8 cellular contexts compared by ENCODE assay signal in the genomic region with DNA sequence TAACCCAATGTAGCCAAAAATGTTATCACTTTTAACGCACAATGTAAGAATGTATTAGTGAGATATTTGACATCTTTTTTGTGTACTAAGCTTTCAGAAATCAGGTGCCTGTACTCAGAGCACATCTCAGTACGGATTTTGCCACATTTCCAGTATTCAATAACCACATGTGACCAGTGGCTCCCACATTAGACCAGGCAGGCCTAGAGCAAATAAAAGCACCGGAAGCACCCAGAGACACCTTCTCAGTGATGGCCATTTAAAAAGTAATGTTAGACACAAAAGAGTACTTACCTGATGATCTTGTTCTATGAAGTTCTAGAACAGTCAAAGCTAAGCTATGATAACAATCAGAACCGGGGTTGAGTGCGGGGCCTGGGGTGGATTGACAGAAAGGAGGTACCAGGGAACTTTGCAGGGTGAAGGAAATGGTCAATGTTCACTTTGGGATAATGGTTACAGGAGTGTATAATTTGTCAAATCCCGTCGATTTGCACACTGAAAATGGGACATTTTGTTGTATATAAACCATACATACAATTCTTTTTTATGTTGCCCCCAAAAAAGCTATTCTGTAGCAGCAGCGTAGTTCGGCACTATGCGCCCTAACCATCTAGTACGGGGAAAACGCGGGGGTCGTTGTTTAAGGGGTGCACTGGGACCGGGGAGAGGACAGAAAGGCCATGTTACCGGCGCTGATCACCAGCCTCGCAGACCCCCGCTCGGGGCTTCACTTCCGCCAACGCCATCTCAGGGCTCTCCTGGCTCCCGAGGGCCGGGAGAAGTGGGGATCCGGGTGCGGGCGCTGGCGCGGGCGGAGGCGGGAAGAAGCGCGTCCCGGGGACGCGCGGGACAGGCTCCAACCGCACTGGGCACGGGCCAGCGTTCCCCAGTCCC. TPM values are rescaled to one million over a fixed set of nuclear protein-coding genes. Genes with fewer than 3 reads are reported as not detected.
DNase-seq lines count a peak whose midpoint lies in the region; ATAC-seq and TF ChIP-seq lines count a peak whose summit lies in the region.

No MANE protein-coding gene starts in this region.

- H2AFZ ChIP-seq in IMR-90 (replicated peaks; ENCODE audit: low read length, poor library complexity) = peak overlapping the region; percentile 98
- H2AFZ ChIP-seq in mammary epithelial cell (ENCODE audit: low read depth, low read length) = peak overlapping the region; percentile 99

- H3K79me2 ChIP-seq in mammary epithelial cell (ENCODE audit: insufficient read depth, low read length) = no peaks in the 10 kb centered on the region

- intact Hi-C loops in CD4-positive, alpha-beta T cell (cut with DNase I, micrococcal nuclease) = loop anchor here in 1 of 2 experiments (10.0 kb wide), 2 partner anchors 857 to 1037 kb away; a partner anchor contains a TSS
- intact Hi-C loops in IMR-90 (cut with micrococcal nuclease) (no loop called here), mammary epithelial cell (cut with micrococcal nuclease) (no loop called here), lower leg skin (cut with DNase I; ENCODE audit: low total_unique reads) (loop anchor here (10.0 kb wide), 1 partner anchor 857 kb away; a partner anchor contains a TSS)

- H3K4me2 ChIP-seq in IMR-90 (ENCODE audit: low read depth, low read length) = peak overlapping the region; percentile 91
- peak overlapping the region; percentile 98 for H3K4me2 ChIP-seq in mammary epithelial cell (ENCODE audit: insufficient read depth, low read depth, low read length)

- peak overlapping the region; percentile 43; the same call in 1 of the 2 replicates for H3K14ac ChIP-seq in IMR-90 (replicated peaks; ENCODE audit: low read depth, low read length)

- H3K4me3 Mint-ChIP-seq in CD4-positive, alpha-beta T cell = peak overlapping the region; percentile 92

- H3K9ac ChIP-seq in IMR-90 (ENCODE audit: low read depth, low read length) = peak overlapping the region; percentile 63
- peak overlapping the region; percentile 65 for H3K9ac ChIP-seq in mammary epithelial cell (ENCODE audit: insufficient read depth, low read length)

- no peak overlapping the region for H3K18ac ChIP-seq in IMR-90 (ENCODE audit: low read depth, low read length)

- peak; percentile 6 for ATAC-seq in CD4-positive, alpha-beta T cell (ENCODE audit: poor library complexity)
- ATAC-seq in GM19324 (IDR thresholded peaks at IDR 0.05; ENCODE audit: low FRiP score, unreplicated experiment) (peak; percentile 18), IMR-90 (ENCODE audit: low read depth) (no peak; the same call in 1 of the 2 replicates), thoracic aorta (ENCODE audit: insufficient number of reproducible peaks, low FRiP score, low read depth) (no peak)

- H4K20me1 ChIP-seq in IMR-90 (ENCODE audit: insufficient read depth, low read length) (no peaks in the 10 kb centered on the region), mammary epithelial cell (ENCODE audit: insufficient read depth, low read length) (no peaks in the 10 kb centered on the region)

- no peak for TF ChIP-seq CTCF in CD4-positive, alpha-beta T cell (IDR thresholded peaks at IDR 0.05)
- TF ChIP-seq CTCF in IMR-90 (conservative IDR thresholded peaks at IDR 0.05; ENCODE audit: low read depth, low read length) (no peak), mammary epithelial cell (conservative IDR thresholded peaks at IDR 0.05 in 1 of 2, IDR thresholded peaks at IDR 0.05 in 1 of 2; ENCODE audit: extremely low read depth in 1 of 2, insufficient read depth in 1 of 2, low read depth in 1 of 2, low read length in 2 of 2) (no peak), lower leg skin (IDR thresholded peaks at IDR 0.05) (no peak), thoracic aorta (IDR thresholded peaks at IDR 0.05) (no peak)

- H3K56ac ChIP-seq in IMR-90 (ENCODE audit: extremely low read depth, insufficient read depth, low read length) = peak overlapping the region; percentile 24; the same call in 1 of the 2 replicates

- no peak overlapping the region for H2BK5ac ChIP-seq in IMR-90 (ENCODE audit: low read depth, low read length, poor library complexity, severe bottlenecking)

- H3K27me3 Mint-ChIP-seq in CD4-positive, alpha-beta T cell = no peaks in the 10 kb centered on the region

- H3K79me1 ChIP-seq in IMR-90 (ENCODE audit: low read depth in 1 of 2, low read length in 2 of 2) = peaks cover 2 to 11% of the 10 kb centered on the region in 2 experiments; a peak in 2 of 4 replicates

- POLR2A ChIA-PET in CD4-positive, alpha-beta T cell (lab: Charles Lee) = interaction anchor here (0.6 kb wide), 1 partner anchor 940 kb away, joined by 3 read pairs; no protein-coding TSS in a partner anchor
- POLR2A ChIA-PET in IMR-90 (lab: Charles Lee; ENCODE audit: unreplicated experiment) = no interaction called here

- DNase-seq in CD4-positive, alpha-beta T cell = no peak
- no peak for DNase-seq in IMR-90
- no peak for DNase-seq in mammary epithelial cell
- no peak for DNase-seq in lower leg skin (ENCODE audit: low spot score in 2 of 2)
- DNase-seq in thoracic aorta (ENCODE audit: low spot score) = no peak
- no peak for DNase-seq in GM03348 (ENCODE audit: low spot score)
- DNase-seq in NCI-H1436 (lab: John Stamatoyannopoulos, UW) = no peak

- no peak overlapping the region for H2BK15ac ChIP-seq in IMR-90 (ENCODE audit: low read depth, low read length)

- TF ChIP-seq RAD21 in IMR-90 (IDR thresholded peaks at IDR 0.05; ENCODE audit: low read length) = no peak

- TF ChIP-seq POLR2A in IMR-90 (IDR thresholded peaks at IDR 0.05; ENCODE audit: low read depth, low read length) (no peak), lower leg skin (IDR thresholded peaks at IDR 0.05) (no peak)

- peaks cover 8% of the 10 kb centered on the region for H3K4me1 Mint-ChIP-seq in CD4-positive, alpha-beta T cell (ENCODE audit: low read depth)

- CTCF ChIA-PET in CD4-positive, alpha-beta T cell (lab: Charles Lee) = interaction anchor here (1.4 kb wide), 1 partner anchor 30 kb away, joined by 3 read pairs; no protein-coding TSS in a partner anchor
- CTCF ChIA-PET in IMR-90 (lab: Yijun Ruan, JAX) = interaction anchor here (0.7 kb wide), 1 partner anchor 38 kb away, joined by 3 read pairs; no protein-coding TSS in a partner anchor
- CTCF ChIA-PET in mammary epithelial cell (lab: Charles Lee; ENCODE audit: low non-redundant PET) = no interaction called here

- no peak overlapping the region; the same call in 1 of the 2 replicates for H4K91ac ChIP-seq in IMR-90 (ENCODE audit: insufficient read depth, low read depth, low read length)

- no peaks in the 10 kb centered on the region for H3K9me3 Mint-ChIP-seq in CD4-positive, alpha-beta T cell

- in situ Hi-C loops in IMR-90 (cut with MboI; ENCODE audit: low sequenced_read_pairs) (no loop called here), mammary epithelial cell (cut with MboI; ENCODE audit: low sequenced_read_pairs in 2 of 2) (no loop called here)

- BruUV-seq in IMR-90 (replicated peaks; lab: Mats Ljungman, UMichigan) (no TSS peak), mammary epithelial cell (replicated peaks; lab: Mats Ljungman, UMichigan) (TSS peak; percentile 12)

- no peak overlapping the region for H3K4ac ChIP-seq in IMR-90 (ENCODE audit: low read depth, low read length)

- no peak overlapping the region for H3K27ac ChIP-seq in CD4-positive, alpha-beta T cell (ENCODE audit: low read depth, low read length)
- H3K27ac ChIP-seq in IMR-90 (ENCODE audit: insufficient read depth, low read length) = peak overlapping the region; percentile 34; the same call in 1 of the 2 replicates
- peak overlapping the region; percentile 28 for H3K27ac ChIP-seq in mammary epithelial cell (ENCODE audit: insufficient read depth, low read depth, low read length)
- H3K27ac ChIP-seq in thoracic aorta = peak overlapping the region; percentile 72 to 80

- no peaks in the 10 kb centered on the region for H3K9me1 ChIP-seq in IMR-90 (ENCODE audit: insufficient read depth, low read length)

- peak overlapping the region; percentile 86 for H3K4me3 ChIP-seq in IMR-90 (ENCODE audit: insufficient read depth, low read depth, low read length)
- H3K4me3 ChIP-seq in mammary epithelial cell (replicated peaks in 1 of 3; ENCODE audit: insufficient read depth in 1 of 3, low read depth in 2 of 3, low read length in 3 of 3) = peak overlapping the region; percentile 70 to 88 (median 80)
- H3K4me3 ChIP-seq in lower leg skin (ENCODE audit: low read depth, poor library complexity, severe bottlenecking) = peak overlapping the region; percentile 55
- peak overlapping the region; percentile 87 for H3K4me3 ChIP-seq in thoracic aorta

- H3K36me3 ChIP-seq in IMR-90 (ENCODE audit: control insufficient read depth, insufficient read depth, low read length) (no peaks in the 10 kb centered on the region), mammary epithelial cell (ENCODE audit: insufficient read depth, low read length) (peaks cover 7% of the 10 kb centered on the region), thoracic aorta (no peaks in the 10 kb centered on the region)

- peak overlapping the region; percentile 91 for H3K27ac Mint-ChIP-seq in CD4-positive, alpha-beta T cell

- peak overlapping the region; percentile 42; the same call in 1 of the 2 replicates for H4K5ac ChIP-seq in IMR-90 (ENCODE audit: low read depth, low read length)

- peak overlapping the region; percentile 20 to 51; a peak in 2 of 4 replicates for H4K8ac ChIP-seq in IMR-90 (ENCODE audit: low read depth in 2 of 2, low read length in 2 of 2)

- H2BK120ac ChIP-seq in IMR-90 (ENCODE audit: low read depth, low read length) = no peak overlapping the region

- H2AK9ac ChIP-seq in IMR-90 (replicated peaks; ENCODE audit: low read depth, low read length, poor library complexity) = peak overlapping the region; percentile 93

- dilution Hi-C loops in IMR-90 (cut with HindIII; ENCODE audit: low sequenced_read_pairs, unreplicated experiment) = no loop called here
- dilution Hi-C loops in mammary epithelial cell (cut with HindIII; ENCODE audit: low sequenced_read_pairs) = loop anchor here (5.0 kb wide), 1 partner anchor 74 kb away; no protein-coding TSS in a partner anchor

- H3K4me1 ChIP-seq in IMR-90 (ENCODE audit: control insufficient read depth, insufficient read depth, low read length) (no peaks in the 10 kb centered on the region; the same call in 1 of the 2 replicates), mammary epithelial cell (ENCODE audit: insufficient read depth, low read length) (peaks cover 5% of the 10 kb centered on the region), thoracic aorta (ENCODE audit: control insufficient read depth in 1 of 2, low read depth in 2 of 2) (no peaks in the 10 kb centered on the region)

- WGBS in IMR-90 (ENCODE audit: extremely low coverage in 2 of 2, insufficient read length in 1 of 2), 2 experiments = 0% methylated on average over 8 of the region's 40 CpGs; no CpG with 5 or more reads in 1 of the 2 experiments
- 20% methylated on average over 20 of the region's 40 CpGs for WGBS in mammary epithelial cell (ENCODE audit: low coverage, missing lambda C conversion rate)
- 20 to 21% methylated on average over 14 to 30 of the region's 40 CpGs for WGBS in lower leg skin, 2 donors

- H3K9me3 ChIP-seq in CD4-positive, alpha-beta T cell (ENCODE audit: control insufficient read depth, low read length) = no peaks in the 10 kb centered on the region
- no peaks in the 10 kb centered on the region for H3K9me3 ChIP-seq in IMR-90 (ENCODE audit: control insufficient read depth, insufficient read depth, low read length)
- no peaks in the 10 kb centered on the region for H3K9me3 ChIP-seq in mammary epithelial cell (replicated peaks; ENCODE audit: insufficient read depth, low read length)
- H3K9me3 ChIP-seq in thoracic aorta = no peaks in the 10 kb centered on the region

- H3K27me3 ChIP-seq in CD4-positive, alpha-beta T cell (ENCODE audit: control insufficient read depth, insufficient read depth, low read length) = no peaks in the 10 kb centered on the region
- H3K27me3 ChIP-seq in IMR-90 (ENCODE audit: control insufficient read depth, insufficient read depth, low read length) (peaks cover 6% of the 10 kb centered on the region; the same call in 1 of the 2 replicates), mammary epithelial cell (ENCODE audit: insufficient read depth, low read length) (no peaks in the 10 kb centered on the region), thoracic aorta (replicated peaks; ENCODE audit: insufficient read depth) (no peaks in the 10 kb centered on the region)

- no peak overlapping the region for H2BK20ac ChIP-seq in IMR-90 (ENCODE audit: low read depth, low read length)

- peaks cover 7% of the 10 kb centered on the region for H3K36me3 Mint-ChIP-seq in CD4-positive, alpha-beta T cell (ENCODE audit: low read depth)

- no peak overlapping the region for H2AK5ac ChIP-seq in IMR-90 (ENCODE audit: low read depth, low read length)

- H3K23ac ChIP-seq in IMR-90 (ENCODE audit: low read depth, low read length) = peak overlapping the region; percentile 10; the same call in 1 of the 2 replicates

RNA-seq across cellular contexts. Expression of a gene that starts 1.0 kb away (rescaled TPM):
- 1 to 10 TPM; 3.8 to 4.6 TPM for total RNA-seq in CD4-positive, alpha-beta T cell
- total RNA-seq in IMR-90 (2012; rRNA removed) = 13.1 and 16.1 TPM in 2 replicates
- 4.7 and 6.0 TPM in 2 replicates for polyA plus RNA-seq in IMR-90 (2012; rRNA removed)
- polyA plus RNA-seq in IMR-90 (2012; cell fraction: cytosol; rRNA removed) = 1.4 and 3.1 TPM in 2 replicates
- polyA plus RNA-seq in IMR-90 (2012; cell fraction: nucleus; rRNA removed; ENCODE audit: low replicate concordance) = 1.7 and 10.1 TPM in 2 replicates
- 1 to 10 TPM; 8.4 to 8.5 TPM for total RNA-seq in mammary epithelial cell
- polyA plus RNA-seq in mammary epithelial cell = 6.3 TPM
- 23.3 TPM for polyA minus RNA-seq in mammary epithelial cell
- total RNA-seq in lower leg skin = 10 to 100 TPM in 2 of 4 donors, 1 to 10 TPM in 2; 6.7 to 11.1 (median 9.3) TPM
- total RNA-seq in thoracic aorta = 10 to 100 TPM in 1 of 2 donors, 1 to 10 TPM in 1; 7.9 to 12.0 TPM

RNA-seq across cellular contexts. Expression of a gene that starts 7.9 kb away (rescaled TPM):
- 10 to 100 TPM; 60.2 to 65.2 TPM for total RNA-seq in CD4-positive, alpha-beta T cell
- 35.0 and 55.0 TPM in 2 replicates for total RNA-seq in IMR-90 (2012; rRNA removed)
- polyA plus RNA-seq in IMR-90 (2012; rRNA removed) = 14.0 and 17.7 TPM in 2 replicates
- polyA plus RNA-seq in IMR-90 (2012; cell fraction: cytosol; rRNA removed) = 7.3 and 11.1 TPM in 2 replicates
- polyA plus RNA-seq in IMR-90 (2012; cell fraction: nucleus; rRNA removed; ENCODE audit: low replicate concordance) = 2.0 and 10.5 TPM in 2 replicates
- total RNA-seq in mammary epithelial cell = 10 to 100 TPM; 30.3 to 47.5 TPM
- polyA plus RNA-seq in mammary epithelial cell = 15.2 TPM
- polyA minus RNA-seq in mammary epithelial cell = 16.4 TPM
- 10 to 100 TPM; 16.1 to 18.5 (median 16.6) TPM for total RNA-seq in lower leg skin
- 10 to 100 TPM; 18.3 to 22.2 TPM for total RNA-seq in thoracic aorta

Comparison
In these comparisons a context has a peak if more than half of its experiments do, and no peak if none do; other contexts are left out.
1. ATAC-seq: peak in CD4-positive, alpha-beta T cell (single experiment) and GM19324 (single experiment); none in IMR-90 (single experiment) and thoracic aorta (single experiment).
2. Peak in every context shown above with its lines, with median percentiles within 50 percentile points of each other: H3K4me3 ChIP-seq.